1 cellular context compared by ENCODE assay signal in genomic region chr19:6275170-6275744, GRCh38.
TF ChIP-seq lines count a peak whose summit lies in the region.

No MANE protein-coding gene starts in this region.

TF ChIP-seq in GM23338, 12 proteins besides CTCF, POLR2A, EP300 and RAD21:
- TF ChIP-seq, protein P1, sequence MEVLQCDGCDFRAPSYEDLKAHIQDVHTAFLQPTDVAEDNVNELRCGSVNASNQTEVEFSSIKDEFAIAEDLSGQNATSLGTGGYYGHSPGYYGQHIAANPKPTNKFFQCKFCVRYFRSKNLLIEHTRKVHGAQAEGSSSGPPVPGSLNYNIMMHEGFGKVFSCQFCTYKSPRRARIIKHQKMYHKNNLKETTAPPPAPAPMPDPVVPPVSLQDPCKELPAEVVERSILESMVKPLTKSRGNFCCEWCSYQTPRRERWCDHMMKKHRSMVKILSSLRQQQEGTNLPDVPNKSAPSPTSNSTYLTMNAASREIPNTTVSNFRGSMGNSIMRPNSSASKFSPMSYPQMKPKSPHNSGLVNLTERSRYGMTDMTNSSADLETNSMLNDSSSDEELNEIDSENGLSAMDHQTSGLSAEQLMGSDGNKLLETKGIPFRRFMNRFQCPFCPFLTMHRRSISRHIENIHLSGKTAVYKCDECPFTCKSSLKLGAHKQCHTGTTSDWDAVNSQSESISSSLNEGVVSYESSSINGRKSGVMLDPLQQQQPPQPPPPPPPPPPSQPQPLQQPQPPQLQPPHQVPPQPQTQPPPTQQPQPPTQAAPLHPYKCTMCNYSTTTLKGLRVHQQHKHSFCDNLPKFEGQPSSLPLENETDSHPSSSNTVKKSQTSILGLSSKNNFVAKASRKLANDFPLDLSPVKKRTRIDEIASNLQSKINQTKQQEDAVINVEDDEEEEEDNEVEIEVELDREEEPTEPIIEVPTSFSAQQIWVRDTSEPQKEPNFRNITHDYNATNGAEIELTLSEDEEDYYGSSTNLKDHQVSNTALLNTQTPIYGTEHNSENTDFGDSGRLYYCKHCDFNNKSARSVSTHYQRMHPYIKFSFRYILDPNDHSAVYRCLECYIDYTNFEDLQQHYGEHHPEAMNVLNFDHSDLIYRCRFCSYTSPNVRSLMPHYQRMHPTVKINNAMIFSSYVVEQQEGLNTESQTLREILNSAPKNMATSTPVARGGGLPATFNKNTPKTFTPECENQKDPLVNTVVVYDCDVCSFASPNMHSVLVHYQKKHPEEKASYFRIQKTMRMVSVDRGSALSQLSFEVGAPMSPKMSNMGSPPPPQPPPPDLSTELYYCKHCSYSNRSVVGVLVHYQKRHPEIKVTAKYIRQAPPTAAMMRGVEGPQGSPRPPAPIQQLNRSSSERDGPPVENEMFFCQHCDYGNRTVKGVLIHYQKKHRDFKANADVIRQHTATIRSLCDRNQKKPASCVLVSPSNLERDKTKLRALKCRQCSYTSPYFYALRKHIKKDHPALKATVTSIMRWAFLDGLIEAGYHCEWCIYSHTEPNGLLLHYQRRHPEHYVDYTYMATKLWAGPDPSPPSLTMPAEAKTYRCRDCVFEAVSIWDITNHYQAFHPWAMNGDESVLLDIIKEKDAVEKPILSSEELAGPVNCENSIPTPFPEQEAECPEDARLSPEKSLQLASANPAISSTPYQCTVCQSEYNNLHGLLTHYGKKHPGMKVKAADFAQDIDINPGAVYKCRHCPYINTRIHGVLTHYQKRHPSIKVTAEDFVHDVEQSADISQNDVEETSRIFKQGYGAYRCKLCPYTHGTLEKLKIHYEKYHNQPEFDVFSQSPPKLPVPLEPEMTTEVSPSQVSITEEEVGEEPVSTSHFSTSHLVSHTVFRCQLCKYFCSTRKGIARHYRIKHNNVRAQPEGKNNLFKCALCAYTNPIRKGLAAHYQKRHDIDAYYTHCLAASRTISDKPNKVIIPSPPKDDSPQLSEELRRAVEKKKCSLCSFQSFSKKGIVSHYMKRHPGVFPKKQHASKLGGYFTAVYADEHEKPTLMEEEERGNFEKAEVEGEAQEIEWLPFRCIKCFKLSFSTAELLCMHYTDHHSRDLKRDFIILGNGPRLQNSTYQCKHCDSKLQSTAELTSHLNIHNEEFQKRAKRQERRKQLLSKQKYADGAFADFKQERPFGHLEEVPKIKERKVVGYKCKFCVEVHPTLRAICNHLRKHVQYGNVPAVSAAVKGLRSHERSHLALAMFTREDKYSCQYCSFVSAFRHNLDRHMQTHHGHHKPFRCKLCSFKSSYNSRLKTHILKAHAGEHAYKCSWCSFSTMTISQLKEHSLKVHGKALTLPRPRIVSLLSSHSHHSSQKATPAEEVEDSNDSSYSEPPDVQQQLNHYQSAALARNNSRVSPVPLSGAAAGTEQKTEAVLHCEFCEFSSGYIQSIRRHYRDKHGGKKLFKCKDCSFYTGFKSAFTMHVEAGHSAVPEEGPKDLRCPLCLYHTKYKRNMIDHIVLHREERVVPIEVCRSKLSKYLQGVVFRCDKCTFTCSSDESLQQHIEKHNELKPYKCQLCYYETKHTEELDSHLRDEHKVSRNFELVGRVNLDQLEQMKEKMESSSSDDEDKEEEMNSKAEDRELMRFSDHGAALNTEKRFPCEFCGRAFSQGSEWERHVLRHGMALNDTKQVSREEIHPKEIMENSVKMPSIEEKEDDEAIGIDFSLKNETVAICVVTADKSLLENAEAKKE (CRISPR knock-in tag; IDR thresholded peaks at IDR 0.05), result no peak
- TF ChIP-seq ZNF114 (CRISPR knock-in tag; IDR thresholded peaks at IDR 0.05) (no peak), ETS1 (IDR thresholded peaks at IDR 0.05) (no peak), POLR2AphosphoS5 (IDR thresholded peaks at IDR 0.05; ENCODE audit: low read depth) (no peak), JUNB (IDR thresholded peaks at IDR 0.05; ENCODE audit: unreplicated experiment) (no peak), STAT1 (IDR thresholded peaks at IDR 0.05; ENCODE audit: unreplicated experiment) (no peak), ZNF331 (CRISPR knock-in tag; IDR thresholded peaks at IDR 0.05; ENCODE audit: low read depth) (no peak), EZH2phosphoT487 (IDR thresholded peaks at IDR 0.05; ENCODE audit: unreplicated experiment) (no peak), NANOG (IDR thresholded peaks at IDR 0.05; ENCODE audit: borderline replicate concordance) (no peak)
